ENCODE assay signal across 36 cellular contexts in the genomic region with DNA sequence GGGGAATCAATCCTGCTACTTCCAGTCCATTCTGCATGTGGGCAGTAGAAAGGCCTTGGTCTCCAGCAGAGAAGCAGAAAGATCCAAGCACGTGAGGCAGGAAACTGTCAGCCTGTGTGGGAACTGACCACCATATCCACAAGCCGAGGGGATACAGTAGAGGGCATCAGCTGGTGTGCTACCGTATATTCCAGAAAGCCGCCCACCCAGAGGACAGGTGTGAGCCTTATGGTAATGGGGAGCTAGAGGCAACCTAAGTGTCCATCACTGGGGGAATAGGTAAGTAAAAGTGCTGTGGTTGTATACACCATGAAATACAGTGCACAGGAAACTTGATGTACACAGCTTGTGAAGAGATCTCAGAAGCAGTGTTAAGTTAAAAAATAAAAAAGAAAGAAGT. TPM values are rescaled to one million over a fixed set of nuclear protein-coding genes. Genes with fewer than 3 reads are reported as not detected.
"Had no signal": no experiment of that assay in that cellular context is flagged by ENCODE, and none has a peak within 500 bp of the region (broad histone marks: within the 10 kb centered on the region; RNA-seq: fewer than 3 reads in every experiment).

No MANE protein-coding gene starts in this region.

- DNase-seq: activated CD4-positive, alpha-beta memory T cell treated with anti-CD3 and anti-CD28 coated beads, Interleukin-2, amount 10 ng/mL, durations not matched to agents 7 days and 5 days; activated CD4-positive, alpha-beta T cell treated with anti-CD3 and anti-CD28 coated beads for 4 hours; activated CD4-positive, alpha-beta T cell treated with anti-CD3 and anti-CD28 coated beads, Interleukin-2, amount 10 ng/mL, durations not matched to agents 7 days and 5 days; activated CD4-positive, alpha-beta T cell treated with anti-CD3 and anti-CD28 coated beads, Interleukin-2, amount 50 U/mL, for 4 hours; activated CD4-positive, CD25-positive, alpha-beta regulatory T cell; activated CD4-positive, CD25-positive, alpha-beta regulatory T cell treated with anti-CD3 and anti-CD28 coated beads, Interleukin-2, amount 50 U/mL, for 72 hours; activated CD8-positive, alpha-beta memory T cell treated with anti-CD3 and anti-CD28 coated beads, Interleukin-2, amount 50 U/mL, for 48 hours; activated naive CD4-positive, alpha-beta T cell treated with anti-CD3 and anti-CD28 coated beads for 36 hours; activated naive CD8-positive, alpha-beta T cell treated with anti-CD3 and anti-CD28 coated beads for 36 hours; activated naive CD8-positive, alpha-beta T cell treated with anti-CD3 and anti-CD28 coated beads, Interleukin-2, amount 50 U/mL, for 24 hours; activated T-cell treated with anti-CD3 and anti-CD28 coated beads for 4 hours; activated T-cell treated with anti-CD3 and anti-CD28 coated beads, Interleukin-2, amount 50 U/mL, for 24 hours; activated T-cell treated with anti-CD3 and anti-CD28 coated beads, Interleukin-2, amount 50 U/mL, for 72 hours; adrenal gland; amygdala; dermis blood vessel endothelial cell; effector CD4-positive, alpha-beta T cell; effector memory CD8-positive, alpha-beta T cell; esophagus squamous epithelium; foreskin melanocyte; heart right ventricle; SW 1271; T-cell; T1000 had no signal

- H3K27me3 ChIP-seq: ascending aorta, breast epithelium had no signal

- H3K4me1 ChIP-seq: adrenal gland, ascending aorta, breast epithelium, esophagus squamous epithelium, gastroesophageal sphincter, heart right ventricle had no signal

- H3K36me3 ChIP-seq: adrenal gland, ascending aorta, breast epithelium, cardiac muscle cell, esophagus squamous epithelium, gastroesophageal sphincter, heart right ventricle had no signal

- H3K27ac ChIP-seq: adrenal gland, ascending aorta, breast epithelium, cardiac muscle cell, coronary artery, epithelial cell of prostate, esophagus squamous epithelium, gastroesophageal sphincter, heart right ventricle had no signal

- FAIRE-seq: endothelial cell of umbilical vein had no signal

- H3K4me3 ChIP-seq: adrenal gland, ascending aorta, breast epithelium, cardiac muscle cell, coronary artery, esophagus squamous epithelium, gastroesophageal sphincter, heart right ventricle had no signal

- H3K9me3 ChIP-seq: adrenal gland, ascending aorta, breast epithelium, esophagus squamous epithelium had no signal

- ATAC-seq: activated naive CD8-positive, alpha-beta T cell treated with anti-CD3 and anti-CD28 coated beads, Interleukin-2, amount 50 U/mL, for 24 hours; activated T-cell treated with anti-CD3 and anti-CD28 coated beads, Interleukin-2, amount 50 U/mL, for 72 hours; effector memory CD8-positive, alpha-beta T cell; gastroesophageal sphincter; heart right ventricle; T-cell had no signal

RNA-seq across cellular contexts. Expression of a gene that starts 2.8 kb away (rescaled TPM):
- total RNA-seq: activated CD4-positive, alpha-beta T cell treated with anti-CD3 and anti-CD28 coated beads, Interleukin-2, amount 10 ng/mL, durations not matched to agents 7 days and 5 days; activated naive CD8-positive, alpha-beta T cell treated with anti-CD3 and anti-CD28 coated beads for 36 hours; adrenal gland; ascending aorta; breast epithelium; cardiac muscle cell; cerebellum; dermis blood vessel endothelial cell; endothelial cell of umbilical vein; esophagus squamous epithelium; fibroblast of lung; fibroblast of villous mesenchyme; gastroesophageal sphincter; glomerular endothelial cell; heart right ventricle had no signal
- polyA plus RNA-seq: adrenal gland, cardiac muscle cell, endothelial cell of umbilical vein, esophagus, fibroblast of lung, heart right ventricle had no signal

RNA-seq across cellular contexts. Expression of a gene that starts 25.2 kb away (rescaled TPM):
- total RNA-seq: activated CD4-positive, alpha-beta memory T cell treated with anti-CD3 and anti-CD28 coated beads, Interleukin-2, amount 10 ng/mL, durations not matched to agents 7 days and 5 days; activated CD4-positive, alpha-beta T cell treated with anti-CD3 and anti-CD28 coated beads, Interleukin-2, amount 10 ng/mL, durations not matched to agents 7 days and 5 days; activated naive CD8-positive, alpha-beta T cell treated with anti-CD3 and anti-CD28 coated beads for 36 hours; adrenal gland; ascending aorta; breast epithelium; cardiac muscle cell; cerebellum; dermis blood vessel endothelial cell; endothelial cell of umbilical vein; esophagus squamous epithelium; fibroblast of lung; fibroblast of villous mesenchyme; gastroesophageal sphincter; glomerular endothelial cell; heart right ventricle; T-cell had no signal
- polyA plus RNA-seq: adrenal gland, cardiac muscle cell, endothelial cell of umbilical vein, esophagus, fibroblast of lung, heart right ventricle had no signal

RNA-seq across cellular contexts. Expression of a gene that starts 27.3 kb away (rescaled TPM):
- total RNA-seq: ascending aorta had no signal

RNA-seq across cellular contexts. Expression of a gene that starts 42.4 kb away (rescaled TPM):
- total RNA-seq: cardiac muscle cell had no signal

RNA-seq across cellular contexts. Expression of a gene that starts 44.7 kb away (rescaled TPM):
- total RNA-seq: activated CD4-positive, alpha-beta memory T cell treated with anti-CD3 and anti-CD28 coated beads, Interleukin-2, amount 10 ng/mL, durations not matched to agents 7 days and 5 days; activated CD4-positive, alpha-beta T cell treated with anti-CD3 and anti-CD28 coated beads, Interleukin-2, amount 10 ng/mL, durations not matched to agents 7 days and 5 days; activated naive CD4-positive, alpha-beta T cell treated with anti-CD3 and anti-CD28 coated beads for 36 hours; activated T-cell treated with anti-CD3 and anti-CD28 coated beads, Interleukin-2, amount 50 U/mL, for 72 hours; adrenal gland; ascending aorta; breast epithelium; cardiac muscle cell; cerebellum; dermis blood vessel endothelial cell; endothelial cell of umbilical vein; esophagus squamous epithelium; fibroblast of lung; fibroblast of villous mesenchyme; gastroesophageal sphincter; glomerular endothelial cell; heart right ventricle; T-cell had no signal
- polyA plus RNA-seq: adrenal gland, cardiac muscle cell, endothelial cell of umbilical vein, esophagus, fibroblast of lung, heart right ventricle had no signal
